ENCODE assay signal across 8 cellular contexts in the genomic region with DNA sequence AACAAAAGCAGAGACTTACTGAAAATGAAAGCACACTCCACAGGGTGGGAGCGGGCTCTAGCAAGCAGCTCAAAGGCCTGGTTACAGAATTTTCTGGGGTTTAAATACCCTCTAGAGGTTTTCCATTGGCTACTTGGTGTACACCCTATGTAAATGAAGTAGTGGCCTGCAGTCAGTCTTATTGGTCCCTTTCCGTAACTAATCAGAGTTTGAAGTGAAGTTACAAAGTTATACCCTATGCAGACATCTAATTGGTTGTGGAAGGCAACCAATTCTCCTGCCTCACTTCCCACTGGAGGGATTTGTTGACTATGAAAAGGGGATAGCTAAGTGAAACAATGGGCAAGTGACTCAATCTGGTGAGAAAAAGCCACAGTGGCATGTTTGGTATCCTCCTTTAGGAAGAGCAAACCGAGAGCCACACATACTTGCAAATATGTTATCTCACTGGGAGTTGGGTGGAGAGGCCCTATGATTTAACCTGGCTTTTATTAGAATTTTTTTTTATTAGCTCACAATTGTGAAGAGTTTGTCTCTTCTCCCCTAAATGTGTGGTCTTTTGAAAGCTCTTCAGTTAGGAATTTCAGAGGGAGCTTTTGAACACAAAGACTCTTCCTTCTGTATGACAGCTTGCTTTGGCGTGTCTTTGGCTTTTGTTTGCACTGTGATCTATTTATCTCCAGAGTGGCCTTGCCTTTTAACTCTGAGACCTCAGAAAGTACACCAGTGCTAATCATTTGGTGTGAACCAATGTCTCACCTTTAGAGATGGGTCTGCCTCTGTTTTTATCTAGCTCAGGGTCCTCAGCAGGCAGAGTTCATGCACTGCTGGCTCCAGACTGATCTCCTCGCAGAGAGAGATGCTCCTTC.
DNase-seq lines count a peak whose midpoint lies in the region; ATAC-seq, FAIRE-seq and TF ChIP-seq lines count a peak whose summit lies in the region.

No MANE protein-coding gene starts in this region.

- H3K79me1 ChIP-seq in mesendoderm (ENCODE audit: low read length), result peaks cover 14% of the 10 kb centered on the region

- H3K4me1 ChIP-seq in left ventricle myocardium inferior (peaks cover 99% of the 10 kb centered on the region), mesendoderm (ENCODE audit: control insufficient read depth, low read depth, low read length) (peaks cover 26% of the 10 kb centered on the region)

- H3K27ac ChIP-seq in left ventricle myocardium inferior (replicated peaks) (peak overlapping the region; percentile 65), mesendoderm (ENCODE audit: low read depth, low read length) (peak overlapping the region; percentile 80)

- no peak overlapping the region for H3K4me2 ChIP-seq in mesendoderm (ENCODE audit: low read length)

- no peak overlapping the region for H4K5ac ChIP-seq in mesendoderm (ENCODE audit: low read length)

- no peaks in the 10 kb centered on the region for H3K36me3 ChIP-seq in left ventricle myocardium inferior
- no peaks in the 10 kb centered on the region for H3K36me3 ChIP-seq in bronchial epithelial cell (ENCODE audit: control insufficient read depth, insufficient read depth, low read length)
- no peaks in the 10 kb centered on the region for H3K36me3 ChIP-seq in mesendoderm (ENCODE audit: control insufficient read depth, insufficient read depth, low read length)

- DNase-seq in left ventricle myocardium inferior (no peak), Right ventricle myocardium superior (no peak), bronchial epithelial cell (ENCODE audit: low read depth) (peak; percentile 77), mesendoderm (peak; percentile 96), GM19238 (ENCODE audit: insufficient read length, low spot score) (no peak), putamen (ENCODE audit: low spot score) (no peak)
- DNase-seq in stimulated activated CD4-positive, alpha-beta T cell treated with anti-CD3 and anti-CD28 coated beads, Interleukin-4, amount 100 ng/mL, for 4 hours, result no peak

- H3K56ac ChIP-seq in mesendoderm (ENCODE audit: low read length), result no peak overlapping the region

- H2BK5ac ChIP-seq in mesendoderm (ENCODE audit: low read length), result no peak overlapping the region

- no peak overlapping the region for H3K4ac ChIP-seq in mesendoderm (ENCODE audit: low read depth, low read length)

- H2BK120ac ChIP-seq in mesendoderm (ENCODE audit: low read depth, low read length), result no peak overlapping the region

- H3K27me3 ChIP-seq in left ventricle myocardium inferior (ENCODE audit: low read depth) (no peaks in the 10 kb centered on the region), bronchial epithelial cell (ENCODE audit: control insufficient read depth, insufficient read depth, low read length) (no peaks in the 10 kb centered on the region), mesendoderm (ENCODE audit: insufficient read depth, low read length, poor library complexity) (no peaks in the 10 kb centered on the region)

- TF ChIP-seq CTCF in left ventricle myocardium inferior (IDR thresholded peaks at IDR 0.05; ENCODE audit: borderline replicate concordance), result no peak
- no peak for TF ChIP-seq CTCF in bronchial epithelial cell (IDR thresholded peaks at IDR 0.05; ENCODE audit: insufficient read depth, low read length, severe bottlenecking)

- no peaks in the 10 kb centered on the region for H3K9me3 ChIP-seq in left ventricle myocardium inferior (replicated peaks)

- intact Hi-C loops in left ventricle myocardium inferior (cut with micrococcal nuclease), result no loop called here
- intact Hi-C loops in Right ventricle myocardium superior (cut with DNase I), result no loop called here

- FAIRE-seq in bronchial epithelial cell (lab: Jason Lieb, UNC), result no peak

- H3K79me2 ChIP-seq in mesendoderm (ENCODE audit: control insufficient read depth, insufficient read depth, low read length), result peaks cover 68% of the 10 kb centered on the region

- H3K4me3 ChIP-seq in left ventricle myocardium inferior (peak overlapping the region; percentile 2), bronchial epithelial cell (ENCODE audit: low read depth, low read length) (no peak overlapping the region), mesendoderm (ENCODE audit: low read length) (no peak overlapping the region)

- H3K9ac ChIP-seq in mesendoderm (ENCODE audit: low read length), result peak overlapping the region; percentile 12

- no peak overlapping the region for H2BK15ac ChIP-seq in mesendoderm (replicated peaks; ENCODE audit: low read depth)

- H3K23ac ChIP-seq in mesendoderm (ENCODE audit: low read length), result peak overlapping the region; percentile 70

- H4K8ac ChIP-seq in mesendoderm (ENCODE audit: low read depth, low read length), result no peak overlapping the region

- no peak for ATAC-seq in Right ventricle myocardium superior (ENCODE audit: poor library complexity)
- ATAC-seq in esophagus mucosa, result no peak

- H2AK5ac ChIP-seq in mesendoderm (ENCODE audit: low read length), result no peak overlapping the region

- WGBS in mesendoderm (ENCODE audit: extremely low coverage, insufficient coverage, low lambda C conversion rate), result no CpG with 5 or more reads among the region's 5 CpGs

- no peak overlapping the region for H3K18ac ChIP-seq in mesendoderm (ENCODE audit: low read length)

Comparison
In these comparisons a context has a peak if more than half of its experiments do, and no peak if none do; other contexts are left out.
1. DNase-seq: peak in bronchial epithelial cell (single experiment) and mesendoderm (single experiment); none in left ventricle myocardium inferior (single experiment), Right ventricle myocardium superior (single experiment), GM19238 (single experiment), stimulated activated CD4-positive, alpha-beta T cell treated with anti-CD3 and anti-CD28 coated beads, Interleukin-4, amount 100 ng/mL, for 4 hours (0 of 2) and putamen (single experiment).